ENCODE assay signal across 1 cellular context in the genomic region with DNA sequence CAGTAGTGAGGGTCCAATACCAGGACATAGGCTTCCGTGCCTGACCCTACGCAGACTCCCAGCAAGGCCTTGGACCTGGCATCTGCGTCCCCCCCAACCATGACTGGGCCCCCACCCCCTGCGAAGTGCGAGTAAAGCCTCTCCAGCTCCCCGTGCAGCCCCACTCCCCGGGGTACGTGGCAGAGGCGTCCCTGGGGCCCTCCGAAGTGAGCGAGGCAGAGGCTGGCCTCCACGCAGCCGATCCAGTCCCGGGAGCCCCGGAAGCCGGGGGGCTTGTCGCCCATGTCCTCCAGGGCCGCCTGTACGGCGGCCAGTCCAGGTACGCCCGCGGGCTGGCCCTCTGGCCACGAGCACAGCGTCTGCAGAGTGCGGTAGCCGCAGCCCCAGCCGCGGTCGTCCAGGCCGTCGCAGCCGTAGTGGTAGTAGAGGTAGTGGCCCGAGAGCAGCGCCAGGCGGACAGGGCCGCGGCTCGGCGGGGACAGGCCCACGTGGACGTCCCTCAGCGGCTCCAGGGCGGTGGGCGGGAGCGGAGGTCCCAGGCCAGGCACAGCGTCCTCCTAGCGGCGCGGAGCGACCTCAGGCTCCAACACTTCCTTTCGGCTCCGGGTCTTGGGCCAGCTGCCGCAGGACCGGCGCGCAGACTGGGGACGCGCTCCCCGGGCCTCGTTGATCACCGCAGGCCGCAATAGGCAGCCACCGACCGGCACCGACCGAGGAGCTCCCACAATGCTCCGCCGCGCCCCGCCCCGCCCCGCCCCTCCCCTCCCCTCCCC.
TF ChIP-seq lines count a peak whose summit lies in the region.

A gene (minus strand): TSS at position 728 of the 773 bp plus-strand sequence. CDS start 444 bp downstream, at position 284.

TF ChIP-seq in HepG2, 621 proteins besides CTCF, POLR2A, EP300 and RAD21 (continued from another document):
- TF ChIP-seq, protein P1, sequence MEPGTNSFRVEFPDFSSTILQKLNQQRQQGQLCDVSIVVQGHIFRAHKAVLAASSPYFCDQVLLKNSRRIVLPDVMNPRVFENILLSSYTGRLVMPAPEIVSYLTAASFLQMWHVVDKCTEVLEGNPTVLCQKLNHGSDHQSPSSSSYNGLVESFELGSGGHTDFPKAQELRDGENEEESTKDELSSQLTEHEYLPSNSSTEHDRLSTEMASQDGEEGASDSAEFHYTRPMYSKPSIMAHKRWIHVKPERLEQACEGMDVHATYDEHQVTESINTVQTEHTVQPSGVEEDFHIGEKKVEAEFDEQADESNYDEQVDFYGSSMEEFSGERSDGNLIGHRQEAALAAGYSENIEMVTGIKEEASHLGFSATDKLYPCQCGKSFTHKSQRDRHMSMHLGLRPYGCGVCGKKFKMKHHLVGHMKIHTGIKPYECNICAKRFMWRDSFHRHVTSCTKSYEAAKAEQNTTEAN (CRISPR knock-in tag; conservative IDR thresholded peaks at IDR 0.05), result 0 out of 2 replicates have a peak, but pooled peaks have one; percentile 52
- TF ChIP-seq, protein P2, sequence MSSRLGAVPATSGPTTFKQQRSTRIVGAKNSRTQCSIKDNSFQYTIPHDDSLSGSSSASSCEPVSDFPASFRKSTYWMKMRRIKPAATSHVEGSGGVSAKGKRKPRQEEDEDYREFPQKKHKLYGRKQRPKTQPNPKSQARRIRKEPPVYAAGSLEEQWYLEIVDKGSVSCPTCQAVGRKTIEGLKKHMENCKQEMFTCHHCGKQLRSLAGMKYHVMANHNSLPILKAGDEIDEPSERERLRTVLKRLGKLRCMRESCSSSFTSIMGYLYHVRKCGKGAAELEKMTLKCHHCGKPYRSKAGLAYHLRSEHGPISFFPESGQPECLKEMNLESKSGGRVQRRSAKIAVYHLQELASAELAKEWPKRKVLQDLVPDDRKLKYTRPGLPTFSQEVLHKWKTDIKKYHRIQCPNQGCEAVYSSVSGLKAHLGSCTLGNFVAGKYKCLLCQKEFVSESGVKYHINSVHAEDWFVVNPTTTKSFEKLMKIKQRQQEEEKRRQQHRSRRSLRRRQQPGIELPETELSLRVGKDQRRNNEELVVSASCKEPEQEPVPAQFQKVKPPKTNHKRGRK (CRISPR knock-in tag; IDR thresholded peaks at IDR 0.05), result 0 out of 2 replicates have a peak, but pooled peaks have one; percentile 35
- peak; percentile 54; the same call in 1 of the 2 replicates for TF ChIP-seq ZNF703 (CRISPR knock-in tag; IDR thresholded peaks at IDR 0.05; ENCODE audit: borderline replicate concordance)
- TF ChIP-seq, protein P3, sequence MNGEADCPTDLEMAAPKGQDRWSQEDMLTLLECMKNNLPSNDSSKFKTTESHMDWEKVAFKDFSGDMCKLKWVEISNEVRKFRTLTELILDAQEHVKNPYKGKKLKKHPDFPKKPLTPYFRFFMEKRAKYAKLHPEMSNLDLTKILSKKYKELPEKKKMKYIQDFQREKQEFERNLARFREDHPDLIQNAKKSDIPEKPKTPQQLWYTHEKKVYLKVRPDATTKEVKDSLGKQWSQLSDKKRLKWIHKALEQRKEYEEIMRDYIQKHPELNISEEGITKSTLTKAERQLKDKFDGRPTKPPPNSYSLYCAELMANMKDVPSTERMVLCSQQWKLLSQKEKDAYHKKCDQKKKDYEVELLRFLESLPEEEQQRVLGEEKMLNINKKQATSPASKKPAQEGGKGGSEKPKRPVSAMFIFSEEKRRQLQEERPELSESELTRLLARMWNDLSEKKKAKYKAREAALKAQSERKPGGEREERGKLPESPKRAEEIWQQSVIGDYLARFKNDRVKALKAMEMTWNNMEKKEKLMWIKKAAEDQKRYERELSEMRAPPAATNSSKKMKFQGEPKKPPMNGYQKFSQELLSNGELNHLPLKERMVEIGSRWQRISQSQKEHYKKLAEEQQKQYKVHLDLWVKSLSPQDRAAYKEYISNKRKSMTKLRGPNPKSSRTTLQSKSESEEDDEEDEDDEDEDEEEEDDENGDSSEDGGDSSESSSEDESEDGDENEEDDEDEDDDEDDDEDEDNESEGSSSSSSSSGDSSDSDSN (CRISPR knock-in tag; IDR thresholded peaks at IDR 0.05), result peak; percentile 96
